Comparison of ENCODE assay signal across 8 cellular contexts in the genomic region with DNA sequence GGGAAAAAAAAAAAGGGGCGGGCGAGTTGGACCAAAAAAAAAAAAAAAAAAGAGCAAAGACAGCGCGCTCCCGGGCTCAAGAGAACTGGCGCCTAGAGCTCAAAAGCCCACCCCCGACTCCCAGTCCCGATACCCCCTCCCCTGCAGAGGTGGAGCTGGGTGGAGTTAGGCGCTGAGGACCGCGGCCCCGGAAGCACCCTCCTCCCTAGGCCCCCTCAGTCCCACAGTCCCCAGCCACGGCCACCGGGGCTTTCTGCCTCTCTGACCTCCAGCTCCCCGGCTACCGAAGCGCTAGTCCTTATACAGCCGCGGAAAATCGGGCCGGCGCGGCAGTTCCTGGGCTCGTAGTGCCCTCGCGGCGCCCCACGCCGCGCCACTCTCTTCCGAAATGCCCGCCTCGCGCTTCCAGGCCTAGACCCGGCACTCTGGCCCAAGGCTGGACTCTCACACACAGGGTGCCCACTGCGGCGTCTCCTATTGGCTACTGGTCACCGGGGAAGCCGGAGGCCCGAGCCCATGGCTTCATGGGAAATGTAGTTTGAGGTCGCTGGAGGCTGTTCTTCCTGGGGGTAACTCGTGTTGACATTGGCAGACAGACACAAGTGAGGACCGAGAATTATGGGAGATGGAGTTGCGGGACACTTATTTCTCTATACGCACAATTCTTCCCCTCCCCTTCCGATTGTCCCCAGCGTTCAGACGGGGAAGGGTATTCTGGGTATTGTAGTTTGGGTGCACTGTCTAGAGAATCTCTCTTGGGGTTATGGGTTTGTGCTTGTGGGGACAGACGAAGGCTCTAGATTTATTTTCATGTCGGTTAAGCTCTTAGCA. TPM values are rescaled to one million over a fixed set of nuclear protein-coding genes. Genes with fewer than 3 reads are reported as not detected.
DNase-seq lines count a peak whose midpoint lies in the region; TF ChIP-seq lines count a peak whose summit lies in the region.

A gene with protein sequence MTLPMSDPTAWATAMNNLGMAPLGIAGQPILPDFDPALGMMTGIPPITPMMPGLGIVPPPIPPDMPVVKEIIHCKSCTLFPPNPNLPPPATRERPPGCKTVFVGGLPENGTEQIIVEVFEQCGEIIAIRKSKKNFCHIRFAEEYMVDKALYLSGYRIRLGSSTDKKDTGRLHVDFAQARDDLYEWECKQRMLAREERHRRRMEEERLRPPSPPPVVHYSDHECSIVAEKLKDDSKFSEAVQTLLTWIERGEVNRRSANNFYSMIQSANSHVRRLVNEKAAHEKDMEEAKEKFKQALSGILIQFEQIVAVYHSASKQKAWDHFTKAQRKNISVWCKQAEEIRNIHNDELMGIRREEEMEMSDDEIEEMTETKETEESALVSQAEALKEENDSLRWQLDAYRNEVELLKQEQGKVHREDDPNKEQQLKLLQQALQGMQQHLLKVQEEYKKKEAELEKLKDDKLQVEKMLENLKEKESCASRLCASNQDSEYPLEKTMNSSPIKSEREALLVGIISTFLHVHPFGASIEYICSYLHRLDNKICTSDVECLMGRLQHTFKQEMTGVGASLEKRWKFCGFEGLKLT (minus strand): TSS at position 427 of the 831 bp plus-strand sequence. CDS start 199,993 bp downstream, outside the sequence.

- no peaks in the 10 kb centered on the region for H3K9me3 Mint-ChIP-seq in H9
- H3K9me3 Mint-ChIP-seq in neural crest cell, result no peaks in the 10 kb centered on the region

- no peaks in the 10 kb centered on the region for H3K79me1 ChIP-seq in H9 (ENCODE audit: insufficient read depth, low read depth, low read length, poor library complexity, severe bottlenecking)

- H3K27ac Mint-ChIP-seq in H9, result peak within 1 kb of the TSS; percentile 86 to 90 (median 88); a peak in 6 of 7 replicates
- peak within 1 kb of the TSS; percentile 85 for H3K27ac Mint-ChIP-seq in neural crest cell (ENCODE audit: unreplicated experiment)

- H3K4me1 Mint-ChIP-seq in H9, result peaks cover 7 to 9% of the 10 kb centered on the region in 2 experiments
- peaks cover 14% of the 10 kb centered on the region for H3K4me1 Mint-ChIP-seq in neural crest cell

- H4K91ac ChIP-seq in H9 (ENCODE audit: insufficient read length, low read depth, low read length), result no peak within 1 kb of the TSS

- H3K23me2 ChIP-seq in H9 (ENCODE audit: insufficient read length, low read depth, low read length, poor library complexity, severe bottlenecking), result no peaks in the 10 kb centered on the region

- no peak within 1 kb of the TSS for H4K5ac ChIP-seq in H9 (ENCODE audit: insufficient read length, low read depth, low read length)

- no peak within 1 kb of the TSS for H3K56ac ChIP-seq in H9 (ENCODE audit: insufficient read length, low read depth, low read length)

- no peaks in the 10 kb centered on the region for H4K20me1 ChIP-seq in H9 (ENCODE audit: control insufficient read depth, insufficient read depth, insufficient read length)

- H2BK12ac ChIP-seq in H9 (ENCODE audit: insufficient read length, low read depth, low read length), result peak within 1 kb of the TSS; percentile 70

- no peak within 1 kb of the TSS for H2BK5ac ChIP-seq in H9 (ENCODE audit: insufficient read length, low read length)

- H3K4me3 Mint-ChIP-seq in H9, result no peak within 1 kb of the TSS
- no peak within 1 kb of the TSS for H3K4me3 Mint-ChIP-seq in neural crest cell

- H3K36me3 Mint-ChIP-seq in H9 (ENCODE audit: insufficient read depth in 1 of 3, low read depth in 3 of 3) (0 out of 7 replicates have a peak, but pooled peaks cover 0 to 2% (median 0%) of the 10 kb centered on the region in 3 experiments), neural crest cell (ENCODE audit: low read depth) (peaks cover 4% of the 10 kb centered on the region)

- peak within 1 kb of the TSS; percentile 91 for H3K4me2 ChIP-seq in H9 (ENCODE audit: insufficient read depth, insufficient read length, low read length)

- H3K27ac ChIP-seq in H9 (ENCODE audit: insufficient read length, low read depth, low read length) (no peak within 1 kb of the TSS), stomach smooth muscle (ENCODE audit: low read length) (peak within 1 kb of the TSS; percentile 76)

- no peak within 1 kb of the TSS for H2BK120ac ChIP-seq in H9 (ENCODE audit: low read depth, low read length, poor library complexity, severe bottlenecking)

- H3T11ph ChIP-seq in H9 (ENCODE audit: low read length), result no peak within 1 kb of the TSS

- H3K27me3 ChIP-seq in H9 (ENCODE audit: insufficient read depth, low read length), result no peaks in the 10 kb centered on the region
- H3K27me3 ChIP-seq in MG63, result no peaks in the 10 kb centered on the region
- peaks cover 0 to 2% of the 10 kb centered on the region in 2 donors for H3K27me3 ChIP-seq in stomach smooth muscle (ENCODE audit: control insufficient read depth in 1 of 2, insufficient read depth in 2 of 2, low read length in 2 of 2)

- H3K14ac ChIP-seq in H9 (ENCODE audit: insufficient read depth, low read length), result peak within 1 kb of the TSS; percentile 95; the same call in 1 of the 2 replicates

- TF ChIP-seq CTCF in H9 (conservative IDR thresholded peaks at IDR 0.05) (no peak), fibroblast of villous mesenchyme (IDR thresholded peaks at IDR 0.05; ENCODE audit: insufficient read depth, low read depth, low read length) (no peak), neural crest cell (conservative IDR thresholded peaks at IDR 0.05) (no peak)

- peak; percentile 93 for DNase-seq in ELR (ENCODE audit: low read depth)
- peak; percentile 96 for DNase-seq in H9
- DNase-seq in MG63, result peak; percentile 95
- DNase-seq in SHP77 treated with DMSO at 0.1 percent for 48 hours (lab: John Stamatoyannopoulos, UW), result peak; percentile 85
- DNase-seq in activated effector memory CD4-positive, alpha-beta T cell treated with anti-CD3 and anti-CD28 coated beads, Interleukin-2, amount 50 U/mL, for 16 hours, result peak; percentile 93
- peak; percentile 97 for DNase-seq in fibroblast of villous mesenchyme (ENCODE audit: low read depth)
- DNase-seq in neural crest cell (ENCODE audit: low read depth, low spot score), result peak; percentile 90

- no peak within 1 kb of the TSS for H2BK15ac ChIP-seq in H9 (ENCODE audit: low read depth, low read length)

- H3K4ac ChIP-seq in H9 (ENCODE audit: low read depth, low read length), result no peak within 1 kb of the TSS

- H3K36me3 ChIP-seq in MG63 (no peaks in the 10 kb centered on the region), stomach smooth muscle (ENCODE audit: control insufficient read depth in 2 of 2, insufficient read depth in 2 of 2, low read length in 2 of 2) (no peaks in the 10 kb centered on the region)

- H3K9ac ChIP-seq in H9 (ENCODE audit: extremely low read depth, insufficient read length, low read length) (peak within 1 kb of the TSS; percentile 90), stomach smooth muscle (ENCODE audit: low read length in 2 of 2) (peak within 1 kb of the TSS; percentile 84)

- H3K18ac ChIP-seq in H9 (ENCODE audit: insufficient read length, low read depth, low read length), result peak within 1 kb of the TSS; percentile 88

- H2AFZ ChIP-seq in H9 (ENCODE audit: low read length), result no peak within 1 kb of the TSS

- no peaks in the 10 kb centered on the region for H3K79me2 ChIP-seq in H9 (ENCODE audit: insufficient read depth, low read length)

- no peak within 1 kb of the TSS for H2BK20ac ChIP-seq in H9 (ENCODE audit: low read depth, low read length, poor library complexity, severe bottlenecking)

- H3K4me1 ChIP-seq in H9 (ENCODE audit: insufficient read depth, low read length) (no peaks in the 10 kb centered on the region), stomach smooth muscle (ENCODE audit: control insufficient read depth, insufficient read depth, low read length) (no peaks in the 10 kb centered on the region)

- H4K8ac ChIP-seq in H9 (replicated peaks; ENCODE audit: insufficient read length, low read depth, low read length), result no peak within 1 kb of the TSS

- WGBS in H9 (ENCODE audit: extremely low coverage, insufficient read length, low lambda C conversion rate), result no CpG with 5 or more reads among the region's 50 CpGs

- H3K4me3 ChIP-seq in MG63 (peak within 1 kb of the TSS; percentile 68), fibroblast of villous mesenchyme (ENCODE audit: low read depth, low read length) (peak within 1 kb of the TSS; percentile 72), stomach smooth muscle (ENCODE audit: low read length in 2 of 2) (peak within 1 kb of the TSS; percentile 67 to 73)

- H2AK5ac ChIP-seq in H9 (ENCODE audit: insufficient read length, low read length), result no peak within 1 kb of the TSS

- H3K27me3 Mint-ChIP-seq in H9 (ENCODE audit: low read depth) (peaks cover 5% of the 10 kb centered on the region), neural crest cell (ENCODE audit: low read depth) (no peaks in the 10 kb centered on the region)

- H3K23ac ChIP-seq in H9 (ENCODE audit: insufficient read length, low read depth, low read length), result no peak within 1 kb of the TSS

- H3K9me3 ChIP-seq in H9 (ENCODE audit: control insufficient read depth, low read depth, low read length) (no peaks in the 10 kb centered on the region), MG63 (no peaks in the 10 kb centered on the region), stomach smooth muscle (ENCODE audit: control insufficient read depth in 2 of 2, low read length in 2 of 2) (no peaks in the 10 kb centered on the region)

RNA-seq across cellular contexts. Expression of the gene that starts here (rescaled TPM):
- total RNA-seq in H9 (2021) (16.8 and 17.7 TPM in 2 replicates), fibroblast of villous mesenchyme (8.1 and 9.5 TPM in 2 replicates), neural crest cell (38.3 and 40.3 TPM in 2 replicates)
- 4.0 and 9.1 TPM in 2 replicates for total RNA-seq in MG63 (2014; rRNA removed; shearing (Covaris generic); ENCODE audit: low replicate concordance)
